Comparison of ENCODE assay signal across 17 cellular contexts in the genomic region with DNA sequence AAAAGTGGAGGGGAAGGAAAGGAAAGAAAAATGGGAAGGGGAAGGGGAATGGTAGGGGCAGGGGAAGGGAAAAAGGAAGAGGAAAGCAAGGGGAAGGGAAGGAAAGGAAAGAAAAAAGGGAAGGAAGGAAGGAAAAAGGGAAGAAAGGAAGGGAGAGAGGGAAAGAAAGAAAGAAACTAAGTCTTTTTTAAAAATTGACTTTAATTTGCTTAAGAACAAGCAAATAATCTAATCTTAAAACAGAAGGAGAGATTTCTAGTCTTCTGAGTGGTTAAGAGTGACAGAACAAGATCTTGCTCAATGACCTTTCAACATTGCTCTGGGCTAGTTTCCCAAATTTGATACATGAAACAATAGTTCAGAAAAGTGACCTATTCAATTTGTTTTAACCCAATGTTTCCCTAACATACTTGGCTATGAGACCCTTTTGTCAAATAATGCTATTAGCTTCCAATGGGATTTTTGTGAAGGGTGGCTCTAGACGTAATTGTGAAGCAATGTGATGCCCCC. TPM values are rescaled to one million over a fixed set of nuclear protein-coding genes. Genes with fewer than 3 reads are reported as not detected.
A peak's percentile ranks its signal among the peaks of the same experiment; 100 is the strongest.
DNase-seq lines count a peak whose midpoint lies in the region; ATAC-seq, FAIRE-seq and TF ChIP-seq lines count a peak whose summit lies in the region.
"Had no signal": no experiment of that assay in that cellular context is flagged by ENCODE, and none has a peak within 500 bp of the region (broad histone marks: within the 10 kb centered on the region; RNA-seq: fewer than 3 reads in every experiment).

No MANE protein-coding gene starts in this region.

- no peak for TF ChIP-seq POLR2A in endothelial cell of umbilical vein (IDR thresholded peaks at IDR 0.05; ENCODE audit: low read depth, low read length)

- H3K4me2 ChIP-seq in endothelial cell of umbilical vein (ENCODE audit: insufficient read depth, low read length): no peak overlapping the region
- H3K4me2 ChIP-seq: BLaER1 treated with 17β-estradiol and CSF1 and Interleukin-3, amounts not matched to agents 10 nM and 100 nM had no signal

- H3K36me3 ChIP-seq in endothelial cell of umbilical vein (ENCODE audit: control insufficient read depth in 2 of 2, extremely low read depth in 1 of 2, insufficient read depth in 2 of 2, low read length in 2 of 2) (no peaks in the 10 kb centered on the region), left lung (no peaks in the 10 kb centered on the region)
- H3K36me3 ChIP-seq in effector memory CD4-positive, alpha-beta T cell (ENCODE audit: control insufficient read depth, insufficient read depth, low read length): no peaks in the 10 kb centered on the region
- H3K36me3 ChIP-seq: BLaER1 treated with 17β-estradiol and CSF1 and Interleukin-3, amounts not matched to agents 10 nM and 100 nM had no signal

- no peak overlapping the region for H2AFZ ChIP-seq in endothelial cell of umbilical vein (ENCODE audit: low read depth, low read length)

- H3K9me3 Mint-ChIP-seq in activated naive CD4-positive, alpha-beta T cell treated with anti-CD3 and anti-CD28 coated beads, Interleukin-2, amount 10 ng/mL, durations not matched to agents 7 days and 5 days: no peaks in the 10 kb centered on the region

- no peak overlapping the region for H3K9ac ChIP-seq in endothelial cell of umbilical vein (replicated peaks; ENCODE audit: extremely low read depth, insufficient read depth, low read length)
- H3K9ac ChIP-seq: BLaER1 treated with 17β-estradiol and CSF1 and Interleukin-3, amounts not matched to agents 10 nM and 100 nM had no signal

- H3K9me3 ChIP-seq in endothelial cell of umbilical vein (replicated peaks; ENCODE audit: control insufficient read depth, insufficient read depth, low read length): no peaks in the 10 kb centered on the region
- no peaks in the 10 kb centered on the region for H3K9me3 ChIP-seq in left lung
- no peaks in the 10 kb centered on the region for H3K9me3 ChIP-seq in effector memory CD4-positive, alpha-beta T cell (ENCODE audit: control insufficient read depth, low read length)
- H3K9me3 ChIP-seq: BLaER1 treated with 17β-estradiol and CSF1 and Interleukin-3, amounts not matched to agents 10 nM and 100 nM had no signal

- no peaks in the 10 kb centered on the region for H3K27me3 ChIP-seq in endothelial cell of umbilical vein (ENCODE audit: control insufficient read depth in 2 of 2, insufficient read depth in 2 of 2, low read length in 2 of 2)
- no peaks in the 10 kb centered on the region for H3K27me3 ChIP-seq in left lung
- H3K27me3 ChIP-seq in effector memory CD4-positive, alpha-beta T cell (replicated peaks; ENCODE audit: control insufficient read depth, insufficient read depth, low read length, poor library complexity, severe bottlenecking): no peaks in the 10 kb centered on the region
- H3K27me3 ChIP-seq: BLaER1 treated with 17β-estradiol and CSF1 and Interleukin-3, amounts not matched to agents 10 nM and 100 nM had no signal

- peaks cover 9% of the 10 kb centered on the region for H3K27me3 Mint-ChIP-seq in activated naive CD4-positive, alpha-beta T cell treated with anti-CD3 and anti-CD28 coated beads, Interleukin-2, amount 10 ng/mL, durations not matched to agents 7 days and 5 days

- BruUV-seq in endothelial cell of umbilical vein (replicated peaks; lab: Mats Ljungman, UMichigan): no TSS peak

- H3K4me1 ChIP-seq in endothelial cell of umbilical vein (ENCODE audit: control insufficient read depth, extremely low read depth, insufficient read depth, low read length): peaks cover 9% of the 10 kb centered on the region
- H3K4me1 ChIP-seq in left lung: peaks cover 0 to 12% of the 10 kb centered on the region in 2 donors
- no peaks in the 10 kb centered on the region for H3K4me1 ChIP-seq in effector memory CD4-positive, alpha-beta T cell (ENCODE audit: control insufficient read depth, insufficient read depth, low read length, poor library complexity, severe bottlenecking)
- H3K4me1 ChIP-seq: BLaER1 treated with 17β-estradiol and CSF1 and Interleukin-3, amounts not matched to agents 10 nM and 100 nM had no signal

- no peak overlapping the region for H3K27ac ChIP-seq in endothelial cell of umbilical vein (ENCODE audit: insufficient read depth, low read depth, low read length)
- peak overlapping the region; percentile 67 to 77 for H3K27ac ChIP-seq in left lung
- H3K27ac ChIP-seq in effector memory CD4-positive, alpha-beta T cell (ENCODE audit: insufficient read depth, low read length, poor library complexity, severe bottlenecking): no peak overlapping the region
- H3K27ac ChIP-seq: 22Rv1; BLaER1 treated with 17β-estradiol and CSF1 and Interleukin-3, amounts not matched to agents 10 nM and 100 nM; RWPE1 had no signal

- no peaks in the 10 kb centered on the region for H3K9me1 ChIP-seq in endothelial cell of umbilical vein (replicated peaks; ENCODE audit: control insufficient read depth, extremely low read depth, insufficient read depth, low read length)

- no peak for DNase-seq in activated naive CD4-positive, alpha-beta T cell treated with anti-CD3 and anti-CD28 coated beads, Interleukin-2, amount 10 ng/mL, durations not matched to agents 7 days and 5 days
- no peak for DNase-seq in activated naive CD4-positive, alpha-beta T cell treated with Interleukin-2 at 50 U/mL for 16 hours
- DNase-seq in endothelial cell of umbilical vein (ENCODE audit: low read depth, low spot score) (peak; percentile 26), left lung (no peak), stromal cell of bone marrow (ENCODE audit: low read depth) (peak; percentile 31), HCEC 1CT (no peak)
- no peak for DNase-seq in effector memory CD4-positive, alpha-beta T cell
- no peak for DNase-seq in stimulated activated CD4-positive, alpha-beta T cell treated with anti-CD3 and anti-CD28 coated beads, Interleukin-2, amount 100 ng/mL, for 24 hours
- DNase-seq: IMR-90; NCI-H1048; NCI-H146; NCI-H345; NCI-H526 treated with DMSO at 0.1 percent for 48 hours; NK-92 treated with Interleukin-12 subunit alpha and Interleukin-12 subunit beta, amount 100 ng/mL, for 24 hours had no signal

- intact Hi-C loops in endothelial cell of umbilical vein (cut with micrococcal nuclease): loop anchor here (10.0 kb wide), 2 partner anchors 198 to 858 kb away; no protein-coding TSS in a partner anchor
- intact Hi-C loops in left lung (cut with DNase I): no loop called here

- dilution Hi-C loops in endothelial cell of umbilical vein (cut with MboI; ENCODE audit: extremely low pct_ligation_motif_present, low sequenced_read_pairs): no loop called here

- H4K20me1 ChIP-seq in endothelial cell of umbilical vein (replicated peaks; ENCODE audit: control insufficient read depth, extremely low read depth, insufficient read depth, low read length): no peaks in the 10 kb centered on the region
- H4K20me1 ChIP-seq: BLaER1 treated with 17β-estradiol and CSF1 and Interleukin-3, amounts not matched to agents 10 nM and 100 nM had no signal

- no peaks in the 10 kb centered on the region for H3K4me1 Mint-ChIP-seq in activated naive CD4-positive, alpha-beta T cell treated with anti-CD3 and anti-CD28 coated beads, Interleukin-2, amount 10 ng/mL, durations not matched to agents 7 days and 5 days

- H3K27ac Mint-ChIP-seq in activated naive CD4-positive, alpha-beta T cell treated with anti-CD3 and anti-CD28 coated beads, Interleukin-2, amount 10 ng/mL, durations not matched to agents 7 days and 5 days: peak overlapping the region; percentile 7

- no peak overlapping the region for H3K4me3 Mint-ChIP-seq in activated naive CD4-positive, alpha-beta T cell treated with anti-CD3 and anti-CD28 coated beads, Interleukin-2, amount 10 ng/mL, durations not matched to agents 7 days and 5 days

- CTCF ChIA-PET in activated naive CD4-positive, alpha-beta T cell treated with anti-CD3 and anti-CD28 coated beads, Interleukin-2, amount 10 ng/mL, durations not matched to agents 7 days and 5 days (lab: Charles Lee): interaction anchor here (1.1 to 4.1 kb wide), 3 partner anchors 18 to 34 kb away, joined by 4 to 21 read pairs (median 8); no protein-coding TSS in a partner anchor
- CTCF ChIA-PET in endothelial cell of umbilical vein (lab: Charles Lee): interaction anchor here (1.5 to 4.9 kb wide), 5 partner anchors 14 to 104 kb away, joined by 3 to 29 read pairs (median 6); no protein-coding TSS in a partner anchor

- ATAC-seq in left lung: peak; percentile 15

- TF ChIP-seq CTCF in endothelial cell of umbilical vein (IDR thresholded peaks at IDR 0.05; ENCODE audit: extremely low read depth in 1 of 2, insufficient read depth in 1 of 2, low read depth in 1 of 2, low read length in 2 of 2) (no peak), left lung (IDR thresholded peaks at IDR 0.05) (no peak)

- H3K79me2 ChIP-seq in endothelial cell of umbilical vein (ENCODE audit: control insufficient read depth, insufficient read depth, low read length): no peaks in the 10 kb centered on the region

- H3K36me3 Mint-ChIP-seq in activated naive CD4-positive, alpha-beta T cell treated with anti-CD3 and anti-CD28 coated beads, Interleukin-2, amount 10 ng/mL, durations not matched to agents 7 days and 5 days: no peaks in the 10 kb centered on the region

- no peak for FAIRE-seq in endothelial cell of umbilical vein (lab: Jason Lieb, UNC)

- POLR2A ChIA-PET in endothelial cell of umbilical vein (lab: Charles Lee): no interaction called here

- H3K4me3 ChIP-seq in endothelial cell of umbilical vein (replicated peaks in 1 of 3; ENCODE audit: insufficient read depth in 1 of 3, low read depth in 1 of 3, low read length in 3 of 3) (no peak overlapping the region), left lung (no peak overlapping the region)
- H3K4me3 ChIP-seq in effector memory CD4-positive, alpha-beta T cell (ENCODE audit: insufficient read depth, low read depth, low read length, poor library complexity, severe bottlenecking): no peak overlapping the region
- H3K4me3 ChIP-seq: BLaER1 treated with 17β-estradiol and CSF1 and Interleukin-3, amounts not matched to agents 10 nM and 100 nM had no signal

TF ChIP-seq in endothelial cell of umbilical vein, 7 proteins besides CTCF, POLR2A, EP300 and RAD21 (continues in another document):
- TF ChIP-seq, protein P1, sequence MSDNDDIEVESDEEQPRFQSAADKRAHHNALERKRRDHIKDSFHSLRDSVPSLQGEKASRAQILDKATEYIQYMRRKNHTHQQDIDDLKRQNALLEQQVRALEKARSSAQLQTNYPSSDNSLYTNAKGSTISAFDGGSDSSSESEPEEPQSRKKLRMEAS (IDR thresholded peaks at IDR 0.05; ENCODE audit: insufficient read depth, insufficient read length): no peak
- TF ChIP-seq FOS (IDR thresholded peaks at IDR 0.05; ENCODE audit: borderline replicate concordance, insufficient read depth, low read length): no peak

RNA-seq across cellular contexts. Expression of a gene that starts 33.4 kb away (rescaled TPM):
- total RNA-seq in endothelial cell of umbilical vein: 7.6 and 8.4 TPM in 2 replicates
- polyA plus RNA-seq in endothelial cell of umbilical vein: 1.8 and 2.1 TPM in 2 replicates
- polyA plus RNA-seq in endothelial cell of umbilical vein (2011; cell fraction: cytosol; rRNA removed): 1.6 and 1.8 TPM in 2 replicates
- 10.0 and 14.9 TPM in 2 replicates for polyA plus RNA-seq in endothelial cell of umbilical vein (2011; cell fraction: nucleus; rRNA removed)
- 1.8 and 2.3 TPM in 2 replicates for polyA plus RNA-seq in endothelial cell of umbilical vein (2012)
- polyA minus RNA-seq in endothelial cell of umbilical vein: 30.4 and 49.0 TPM in 2 replicates
- polyA minus RNA-seq in endothelial cell of umbilical vein (2011; cell fraction: cytosol; rRNA and poly(A)+ RNA removed): 4.6 TPM
- 84.3 and 103 TPM in 2 replicates for polyA minus RNA-seq in endothelial cell of umbilical vein (2011; cell fraction: nucleus; rRNA and poly(A)+ RNA removed)
- total RNA-seq in left lung: 10 to 100 TPM; 17.1 to 34.1 TPM

Comparison
In these comparisons a context has a peak if more than half of its experiments do, and no peak if none do; other contexts are left out.
1. DNase-seq: peak in endothelial cell of umbilical vein (single experiment) and stromal cell of bone marrow (single experiment); none in activated naive CD4-positive, alpha-beta T cell treated with anti-CD3 and anti-CD28 coated beads, Interleukin-2, amount 10 ng/mL, durations not matched to agents 7 days and 5 days (single experiment), activated naive CD4-positive, alpha-beta T cell treated with Interleukin-2 at 50 U/mL for 16 hours (single experiment), left lung (0 of 2), effector memory CD4-positive, alpha-beta T cell (0 of 3), stimulated activated CD4-positive, alpha-beta T cell treated with anti-CD3 and anti-CD28 coated beads, Interleukin-2, amount 100 ng/mL, for 24 hours (0 of 2) and HCEC 1CT (single experiment).
2. H3K27ac ChIP-seq: peak in left lung (2 of 2); none in endothelial cell of umbilical vein (single experiment) and effector memory CD4-positive, alpha-beta T cell (single experiment).